ENCODE assay signal across 8 cellular contexts in the genomic region with DNA sequence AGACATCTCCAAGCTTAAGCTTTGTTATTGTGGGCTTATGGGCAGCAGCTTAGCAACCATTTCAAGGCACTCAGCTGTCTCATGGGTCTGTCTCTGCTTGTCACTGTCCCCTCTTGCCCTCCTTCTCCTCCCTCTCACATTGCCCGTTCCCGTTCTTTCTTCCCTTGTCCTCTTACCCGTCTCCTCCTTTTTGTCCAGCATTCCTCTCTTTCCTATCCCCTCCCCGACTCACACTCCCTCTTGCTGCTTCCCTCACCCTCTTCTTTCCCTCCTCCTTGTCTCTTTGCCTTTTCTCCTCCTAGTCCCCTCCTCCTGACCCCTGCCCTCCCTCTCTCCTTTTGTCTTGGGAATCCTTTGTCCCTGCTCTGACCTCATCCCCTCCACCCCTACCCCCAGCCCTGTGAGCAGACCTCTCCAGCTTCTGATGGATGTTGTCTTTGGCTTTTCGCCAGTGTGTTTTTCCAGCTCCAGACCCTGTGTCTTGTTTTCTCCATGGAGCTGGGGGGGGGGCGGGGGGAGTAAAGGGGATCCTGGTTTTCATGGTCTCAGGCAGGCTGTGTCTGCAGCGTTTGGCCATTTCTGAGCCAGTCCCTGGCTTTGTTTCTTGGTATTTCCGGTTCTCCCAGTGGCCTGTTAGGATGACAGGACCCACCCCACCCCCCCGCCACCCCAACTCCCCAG. TPM values are rescaled to one million over a fixed set of nuclear protein-coding genes. Genes with fewer than 3 reads are reported as not detected.
DNase-seq lines count a peak whose midpoint lies in the region; ATAC-seq and TF ChIP-seq lines count a peak whose summit lies in the region.

No MANE protein-coding gene starts in this region.

- H3K9me3 Mint-ChIP-seq in mesothelial cell of epicardium = no peaks in the 10 kb centered on the region
- H3K9me3 Mint-ChIP-seq in T-helper 2 cell treated with Interferon-gamma antibody and Interleukin-4, amounts not matched to agents 5 μg/mL and 100 μg/mL, for 36 hours = no peaks in the 10 kb centered on the region

- H3K4me1 Mint-ChIP-seq in mesothelial cell of epicardium = peaks cover 56% of the 10 kb centered on the region
- peaks cover 15% of the 10 kb centered on the region for H3K4me1 Mint-ChIP-seq in T-helper 2 cell treated with Interferon-gamma antibody and Interleukin-4, amounts not matched to agents 5 μg/mL and 100 μg/mL, for 36 hours (ENCODE audit: low read depth)

- peak overlapping the region; percentile 100 for H3K27ac Mint-ChIP-seq in mesothelial cell of epicardium
- no peak overlapping the region for H3K27ac Mint-ChIP-seq in T-helper 2 cell treated with Interferon-gamma antibody and Interleukin-4, amounts not matched to agents 5 μg/mL and 100 μg/mL, for 36 hours

- no peaks in the 10 kb centered on the region for H3K36me3 ChIP-seq in BE2C

- DNase-seq in BE2C (peak; percentile 85), NCI-H2029 treated with DMSO at 0.1 percent for 48 hours (lab: John Stamatoyannopoulos, UW) (peak; percentile 97), dermis microvascular lymphatic vessel endothelial cell (ENCODE audit: low read depth in 2 of 2) (peak; percentile 93 to 100), mesothelial cell of epicardium (ENCODE audit: low spot score in 2 of 2, unreplicated experiment in 2 of 2) (peak in 1 of 2 experiments; percentile 58), middle frontal gyrus (ENCODE audit: extremely low spot score, low spot score) (no peak)
- no peak for DNase-seq in stimulated activated CD4-positive, alpha-beta T cell treated with anti-CD3 and anti-CD28 coated beads, Interleukin-12 subunit alpha, Interleukin-12 subunit beta, amount 100 ng/mL, for 4 hours
- no peak for DNase-seq in T-helper 2 cell treated with Interferon-gamma antibody and Interleukin-4, amounts not matched to agents 5 μg/mL and 100 μg/mL, for 36 hours (ENCODE audit: low spot score)

- no peaks in the 10 kb centered on the region for H3K36me3 Mint-ChIP-seq in mesothelial cell of epicardium
- H3K36me3 Mint-ChIP-seq in T-helper 2 cell treated with Interferon-gamma antibody and Interleukin-4, amounts not matched to agents 5 μg/mL and 100 μg/mL, for 36 hours (ENCODE audit: low read depth) = peaks cover 3% of the 10 kb centered on the region

- no peaks in the 10 kb centered on the region for H3K27me3 Mint-ChIP-seq in mesothelial cell of epicardium (ENCODE audit: low read depth)
- H3K27me3 Mint-ChIP-seq in T-helper 2 cell treated with Interferon-gamma antibody and Interleukin-4, amounts not matched to agents 5 μg/mL and 100 μg/mL, for 36 hours (ENCODE audit: low read depth) = no peaks in the 10 kb centered on the region

- H3K27me3 ChIP-seq in BE2C = no peaks in the 10 kb centered on the region

- no peaks in the 10 kb centered on the region for H3K9me3 ChIP-seq in BE2C

- H3K4me3 Mint-ChIP-seq in mesothelial cell of epicardium = peak overlapping the region; percentile 49
- H3K4me3 Mint-ChIP-seq in T-helper 2 cell treated with Interferon-gamma antibody and Interleukin-4, amounts not matched to agents 5 μg/mL and 100 μg/mL, for 36 hours = no peak overlapping the region

- peak overlapping the region; percentile 33 for H3K4me3 ChIP-seq in BE2C (ENCODE audit: low read depth, low read length)

- peaks cover 3% of the 10 kb centered on the region; the same call in 1 of the 2 replicates for H3K4me1 ChIP-seq in BE2C

- TF ChIP-seq CTCF in BE2C (IDR thresholded peaks at IDR 0.05; ENCODE audit: low read depth, low read length) (no peak), mesothelial cell of epicardium (IDR thresholded peaks at IDR 0.05; ENCODE audit: unreplicated experiment) (no peak)

- no peak for ATAC-seq in HG03097 (IDR thresholded peaks at IDR 0.05; ENCODE audit: low FRiP score, unreplicated experiment)

RNA-seq across cellular contexts. Expression of a gene that starts 47.9 kb away (rescaled TPM):
- polyA plus RNA-seq in BE2C (2012; ENCODE audit: insufficient read depth, insufficient read length, low read depth) = 19.2 TPM
- 33.0 and 35.0 TPM in 2 replicates for total RNA-seq in dermis microvascular lymphatic vessel endothelial cell
- 49.0 to 50.7 TPM (median 50.3 TPM) in 3 replicates for total RNA-seq in mesothelial cell of epicardium

Comparison
In these comparisons a context has a peak if more than half of its experiments do, and no peak if none do; other contexts are left out.
1. DNase-seq: peak in BE2C (single experiment), NCI-H2029 treated with DMSO at 0.1 percent for 48 hours (single experiment) and dermis microvascular lymphatic vessel endothelial cell (2 of 2); none in stimulated activated CD4-positive, alpha-beta T cell treated with anti-CD3 and anti-CD28 coated beads, Interleukin-12 subunit alpha, Interleukin-12 subunit beta, amount 100 ng/mL, for 4 hours (single experiment), middle frontal gyrus (single experiment) and T-helper 2 cell treated with Interferon-gamma antibody and Interleukin-4, amounts not matched to agents 5 μg/mL and 100 μg/mL, for 36 hours (single experiment).